34 cellular contexts compared by ENCODE assay signal in the genomic region with DNA sequence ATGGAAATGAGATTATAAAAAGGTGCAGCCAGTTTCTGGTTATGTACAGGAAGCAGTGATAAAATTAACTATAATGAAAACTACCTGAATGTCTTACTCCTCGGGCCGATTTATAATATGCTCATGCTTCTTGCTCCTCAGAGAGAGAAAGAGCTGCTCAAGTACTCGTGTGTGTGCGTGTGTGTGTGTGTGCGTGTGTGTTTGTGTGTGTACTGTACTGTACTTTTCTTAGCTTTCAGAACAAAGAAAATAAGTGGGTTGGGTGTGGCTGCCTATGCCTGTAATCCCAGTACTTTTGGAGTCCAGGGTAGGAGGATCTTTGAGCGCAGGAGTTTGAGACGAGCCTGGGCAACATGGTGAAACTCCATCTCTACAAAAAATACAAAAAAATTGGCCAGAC.
"Had no signal": no experiment of that assay in that cellular context is flagged by ENCODE, and none has a peak within 500 bp of the region (broad histone marks: within the 10 kb centered on the region; RNA-seq: fewer than 3 reads in every experiment).

No MANE protein-coding gene starts in this region.

- H3K27me3 Mint-ChIP-seq: activated CD4-positive, alpha-beta memory T cell treated with anti-CD3 and anti-CD28 coated beads, Interleukin-2, amount 10 ng/mL, durations not matched to agents 7 days and 5 days; activated CD8-positive, alpha-beta memory T cell treated with anti-CD3 and anti-CD28 coated beads, Interleukin-2, amount 10 ng/mL, durations not matched to agents 7 days and 5 days; activated naive CD8-positive, alpha-beta T cell treated with anti-CD3 and anti-CD28 coated beads for 36 hours; activated T-helper 17 cell treated with anti-CD3 and anti-CD28 coated beads, Interleukin-2, amount 50 U/mL, for 72 hours; T-helper 17 cell had no signal

- H3K4me1 Mint-ChIP-seq: activated CD4-positive, alpha-beta memory T cell treated with anti-CD3 and anti-CD28 coated beads, Interleukin-2, amount 10 ng/mL, durations not matched to agents 7 days and 5 days; activated CD8-positive, alpha-beta memory T cell treated with anti-CD3 and anti-CD28 coated beads, Interleukin-2, amount 10 ng/mL, durations not matched to agents 7 days and 5 days; activated naive CD8-positive, alpha-beta T cell treated with anti-CD3 and anti-CD28 coated beads for 36 hours; activated T-helper 17 cell treated with anti-CD3 and anti-CD28 coated beads, Interleukin-2, amount 50 U/mL, for 72 hours; T-cell; T-helper 17 cell had no signal

- H3K27me3 ChIP-seq: ascending aorta, cardiac muscle cell had no signal

- H3K9me3 Mint-ChIP-seq: activated CD4-positive, alpha-beta memory T cell treated with anti-CD3 and anti-CD28 coated beads, Interleukin-2, amount 10 ng/mL, durations not matched to agents 7 days and 5 days; activated T-cell treated with anti-CD3 and anti-CD28 coated beads, Interleukin-2, amount 50 U/mL, for 72 hours; activated T-helper 17 cell treated with anti-CD3 and anti-CD28 coated beads, Interleukin-2, amount 50 U/mL, for 72 hours had no signal

- H3K9me3 ChIP-seq: ascending aorta had no signal

- H3K36me3 Mint-ChIP-seq: activated CD8-positive, alpha-beta memory T cell treated with anti-CD3 and anti-CD28 coated beads, Interleukin-2, amount 10 ng/mL, durations not matched to agents 7 days and 5 days had no signal

- H3K36me3 ChIP-seq: cardiac muscle cell, WERI-Rb-1 had no signal

- DNase-seq: activated CD4-positive, alpha-beta memory T cell treated with anti-CD3 and anti-CD28 coated beads, Interleukin-2, amount 10 ng/mL, durations not matched to agents 7 days and 5 days; activated CD4-positive, alpha-beta T cell treated with anti-CD3 and anti-CD28 coated beads for 1 hour; activated CD4-positive, alpha-beta T cell treated with anti-CD3 and anti-CD28 coated beads for 48 hours; activated CD4-positive, CD25-positive, alpha-beta regulatory T cell; activated CD8-positive, alpha-beta memory T cell treated with anti-CD3 and anti-CD28 coated beads for 24 hours; activated CD8-positive, alpha-beta memory T cell treated with anti-CD3 and anti-CD28 coated beads, Interleukin-2, amount 10 ng/mL, durations not matched to agents 7 days and 5 days; activated CD8-positive, alpha-beta memory T cell treated with anti-CD3 and anti-CD28 coated beads, Interleukin-2, amount 50 U/mL, for 48 hours; activated effector memory CD4-positive, alpha-beta T cell treated with anti-CD3 and anti-CD28 coated beads, Interleukin-2, amount 50 U/mL, for 16 hours; activated naive CD4-positive, alpha-beta T cell; activated naive CD4-positive, alpha-beta T cell treated with anti-CD3 and anti-CD28 coated beads, Interleukin-2, amount 50 U/mL, for 16 hours; activated naive CD8-positive, alpha-beta T cell treated with anti-CD3 and anti-CD28 coated beads for 36 hours; activated T-cell treated with anti-CD3 and anti-CD28 coated beads, Interleukin-2, amount 50 U/mL, for 1 hour; activated T-cell treated with anti-CD3 and anti-CD28 coated beads, Interleukin-2, amount 50 U/mL, for 72 hours; amygdala; NCI-H1105; NCI-H1417 treated with DMSO at 0.1 percent for 48 hours; NCI-H187 treated with DMSO at 0.1 percent for 48 hours; NCI-H2081; NCI-H226; NCI-H526; NCI-H748 treated with DMSO at 0.1 percent for 48 hours; NK-92 treated with Interleukin-12 subunit alpha and Interleukin-12 subunit beta, amount 100 ng/mL, for 24 hours; PC-9; SIG-M5; T-cell; T-helper 17 cell; WERI-Rb-1 had no signal

- H3K4me1 ChIP-seq: ascending aorta had no signal

- H3K4me3 ChIP-seq: ascending aorta, cardiac muscle cell, K562, PC-9 had no signal

- H3K27ac ChIP-seq: ascending aorta, cardiac muscle cell, PC-9, RWPE1, WERI-Rb-1 had no signal

- H3K4me3 Mint-ChIP-seq: activated CD4-positive, alpha-beta memory T cell treated with anti-CD3 and anti-CD28 coated beads, Interleukin-2, amount 10 ng/mL, durations not matched to agents 7 days and 5 days; activated CD8-positive, alpha-beta memory T cell treated with anti-CD3 and anti-CD28 coated beads, Interleukin-2, amount 10 ng/mL, durations not matched to agents 7 days and 5 days; activated naive CD8-positive, alpha-beta T cell treated with anti-CD3 and anti-CD28 coated beads for 36 hours; activated T-cell treated with anti-CD3 and anti-CD28 coated beads, Interleukin-2, amount 50 U/mL, for 72 hours; activated T-helper 17 cell treated with anti-CD3 and anti-CD28 coated beads, Interleukin-2, amount 50 U/mL, for 72 hours; T-cell; T-helper 17 cell had no signal

- H3K27ac Mint-ChIP-seq: activated CD4-positive, alpha-beta memory T cell treated with anti-CD3 and anti-CD28 coated beads, Interleukin-2, amount 10 ng/mL, durations not matched to agents 7 days and 5 days; activated CD8-positive, alpha-beta memory T cell treated with anti-CD3 and anti-CD28 coated beads, Interleukin-2, amount 10 ng/mL, durations not matched to agents 7 days and 5 days; activated naive CD8-positive, alpha-beta T cell treated with anti-CD3 and anti-CD28 coated beads for 36 hours; activated T-cell treated with anti-CD3 and anti-CD28 coated beads, Interleukin-2, amount 50 U/mL, for 72 hours; activated T-helper 17 cell treated with anti-CD3 and anti-CD28 coated beads, Interleukin-2, amount 50 U/mL, for 72 hours; T-cell; T-helper 17 cell had no signal

- ATAC-seq: activated CD8-positive, alpha-beta memory T cell treated with anti-CD3 and anti-CD28 coated beads, Interleukin-2, amount 10 ng/mL, durations not matched to agents 7 days and 5 days; activated T-cell treated with anti-CD3 and anti-CD28 coated beads, Interleukin-2, amount 50 U/mL, for 72 hours; activated T-helper 17 cell treated with anti-CD3 and anti-CD28 coated beads, Interleukin-2, amount 50 U/mL, for 72 hours; K562; Right ventricle myocardium inferior; SK-N-SH treated with all-trans-retinoic acid at 6 μM for 48 hours; T-cell; T-helper 17 cell had no signal
